Comparison of ENCODE assay signal across 10 cellular contexts in genomic region chr3:179181993-179182551, GRCh38. TPM values are rescaled to one million over a fixed set of nuclear protein-coding genes. Genes with fewer than 3 reads are reported as not detected.
A peak's percentile ranks its signal among the peaks of the same experiment; 100 is the strongest.
DNase-seq lines count a peak whose midpoint lies in the region; ATAC-seq and TF ChIP-seq lines count a peak whose summit lies in the region.
"Had no signal": no experiment of that assay in that cellular context is flagged by ENCODE, and none has a peak within 500 bp of the region (broad histone marks: within the 10 kb centered on the region; RNA-seq: fewer than 3 reads in every experiment).

No MANE protein-coding gene starts in this region.

- DNase-seq in LHCN-M2 (ENCODE audit: low read depth) (peak; percentile 74), brain microvascular endothelial cell (peak; percentile 43), progenitor cell of endocrine pancreas (ENCODE audit: low spot score, unreplicated experiment) (no peak), T-helper 1 cell (no peak), posterior vena cava (ENCODE audit: low spot score) (no peak), NCI-H1417 treated with DMSO at 0.1 percent for 48 hours (lab: John Stamatoyannopoulos, UW) (no peak), DMS 273 (lab: John Stamatoyannopoulos, UW; ENCODE audit: unreplicated experiment) (no peak)
- DNase-seq: activated effector memory CD4-positive, alpha-beta T cell treated with anti-CD3 and anti-CD28 coated beads, Interleukin-2, amount 50 U/mL, for 16 hours; upper lobe of left lung had no signal

- no peak for TF ChIP-seq POLR2A in GM18505 (IDR thresholded peaks at IDR 0.05; ENCODE audit: borderline replicate concordance, extremely low read depth, insufficient read depth, insufficient read length)

- peaks cover 5% of the 10 kb centered on the region for H3K4me1 Mint-ChIP-seq in progenitor cell of endocrine pancreas (ENCODE audit: low read depth)

- no peaks in the 10 kb centered on the region for H3K36me3 Mint-ChIP-seq in progenitor cell of endocrine pancreas (ENCODE audit: insufficient read depth)

- no peaks in the 10 kb centered on the region for H3K27me3 Mint-ChIP-seq in progenitor cell of endocrine pancreas

- H3K9me3 Mint-ChIP-seq in progenitor cell of endocrine pancreas (ENCODE audit: low read depth), result no peaks in the 10 kb centered on the region

- H3K27me3 ChIP-seq in brain microvascular endothelial cell (replicated peaks), result no peaks in the 10 kb centered on the region
- H3K27me3 ChIP-seq: upper lobe of left lung had no signal

- in situ Hi-C loops in brain microvascular endothelial cell (cut with HindIII; ENCODE audit: low pct_ligation_motif_present, low sequenced_read_pairs), result no loop called here

- no peak overlapping the region for H3K4me3 Mint-ChIP-seq in progenitor cell of endocrine pancreas (ENCODE audit: low read depth)

- H3K27ac ChIP-seq in brain microvascular endothelial cell, result no peak overlapping the region

- TF ChIP-seq CTCF in brain microvascular endothelial cell (IDR thresholded peaks at IDR 0.05; ENCODE audit: low read depth, low read length, missing control alignments), result no peak
- TF ChIP-seq CTCF in progenitor cell of endocrine pancreas (IDR thresholded peaks at IDR 0.05; ENCODE audit: unreplicated experiment), result no peak

- peak; percentile 44 for ATAC-seq in GM18505 (IDR thresholded peaks at IDR 0.05; ENCODE audit: unreplicated experiment)

- H3K4me3 ChIP-seq in brain microvascular endothelial cell (ENCODE audit: low read depth, low read length), result no peak overlapping the region
- H3K4me3 ChIP-seq: upper lobe of left lung had no signal

- intact Hi-C loops in posterior vena cava (cut with DNase I), result no loop called here

- H3K27ac Mint-ChIP-seq in progenitor cell of endocrine pancreas, result peak overlapping the region; percentile 42

- no peaks in the 10 kb centered on the region for H3K36me3 ChIP-seq in brain microvascular endothelial cell (replicated peaks)
- H3K36me3 ChIP-seq: upper lobe of left lung had no signal

RNA-seq across cellular contexts. Expression of gene PIK3CA, which starts 33.9 kb away (rescaled TPM):
- total RNA-seq in LHCN-M2 (2014; rRNA removed), result 16.5 and 22.8 TPM in 2 replicates
- polyA plus RNA-seq in LHCN-M2 (2012), result 5.3 TPM
- total RNA-seq in progenitor cell of endocrine pancreas, result 19.2 and 20.2 TPM in 2 replicates
- total RNA-seq in posterior vena cava, result 10 to 100 TPM; 34.9 to 46.9 TPM

Comparison
In these comparisons a context has a peak if more than half of its experiments do, and no peak if none do; other contexts are left out.
1. DNase-seq: peak in LHCN-M2 (single experiment) and brain microvascular endothelial cell (single experiment); none in progenitor cell of endocrine pancreas (single experiment), T-helper 1 cell (0 of 5), posterior vena cava (single experiment), NCI-H1417 treated with DMSO at 0.1 percent for 48 hours (single experiment) and DMS 273 (single experiment).